25 cellular contexts compared by ENCODE assay signal in genomic region chr11:16030664-16031063, GRCh38.
"Had no signal": no experiment of that assay in that cellular context is flagged by ENCODE, and none has a peak within 500 bp of the region (broad histone marks: within the 10 kb centered on the region; RNA-seq: fewer than 3 reads in every experiment).

No MANE protein-coding gene starts in this region.

- H3K4me3 ChIP-seq: breast epithelium, colonic mucosa, Peyer's patch had no signal

- H3K36me3 ChIP-seq: breast epithelium, colonic mucosa, Peyer's patch had no signal

- H3K27me3 Mint-ChIP-seq: activated naive CD4-positive, alpha-beta T cell treated with anti-CD3 and anti-CD28 coated beads, Interleukin-2, amount 50 U/mL, for 24 hours had no signal

- DNase-seq: activated CD4-positive, alpha-beta T cell treated with anti-CD3 and anti-CD28 coated beads for 4 hours; activated CD8-positive, alpha-beta memory T cell treated with anti-CD3 and anti-CD28 coated beads, Interleukin-2, amount 50 U/mL, for 48 hours; activated CD8-positive, alpha-beta T cell treated with anti-CD3 and anti-CD28 coated beads, Interleukin-2, amount 10 ng/mL, durations not matched to agents 7 days and 5 days; activated effector memory CD4-positive, alpha-beta T cell treated with Interleukin-2 at 50 U/mL for 16 hours; activated naive CD4-positive, alpha-beta T cell; activated T-cell treated with anti-CD3 and anti-CD28 coated beads, Interleukin-2, amount 50 U/mL, for 1 hour; aorta; caudate nucleus; colonic mucosa; NCI-H1105 treated with DMSO at 0.1 percent for 48 hours; NCI-H1436 treated with DMSO at 0.1 percent for 48 hours; NCI-H187; NCI-H2081; NCI-H446 treated with DMSO at 0.1 percent for 48 hours; NCI-H524 treated with DMSO at 0.1 percent for 48 hours; NCI-H748 treated with DMSO at 0.1 percent for 48 hours; Peyer's patch; SHP77; T-helper 1 cell had no signal

- H3K4me1 Mint-ChIP-seq: activated naive CD4-positive, alpha-beta T cell treated with anti-CD3 and anti-CD28 coated beads, Interleukin-2, amount 50 U/mL, for 24 hours had no signal

- ATAC-seq: activated CD4-positive, CD25-positive, alpha-beta regulatory T cell treated with anti-CD3 and anti-CD28 coated beads, Interleukin-2, amount 50 U/mL, for 24 hours; activated CD8-positive, alpha-beta T cell treated with anti-CD3 and anti-CD28 coated beads, Interleukin-2, amount 10 ng/mL, durations not matched to agents 7 days and 5 days had no signal

- H3K4me3 Mint-ChIP-seq: activated CD8-positive, alpha-beta T cell treated with anti-CD3 and anti-CD28 coated beads, Interleukin-2, amount 10 ng/mL, durations not matched to agents 7 days and 5 days; activated naive CD4-positive, alpha-beta T cell treated with anti-CD3 and anti-CD28 coated beads, Interleukin-2, amount 50 U/mL, for 24 hours; activated T-helper 1 cell treated with anti-CD3 and anti-CD28 coated beads, Interleukin-12 subunit alpha, Interleukin-12 subunit beta, Interleukin-2, Interleukin-4 antibody, amounts not matched to agents 30 ng/mL and 10 ng/mL and 1 ng/mL, durations not matched to agents 14 hours and 24 hours and 36 hours had no signal

- H3K27ac ChIP-seq: breast epithelium, colonic mucosa, KMS-11, Peyer's patch, RWPE1 had no signal

- H3K27ac Mint-ChIP-seq: activated CD8-positive, alpha-beta T cell treated with anti-CD3 and anti-CD28 coated beads, Interleukin-2, amount 10 ng/mL, durations not matched to agents 7 days and 5 days; activated naive CD4-positive, alpha-beta T cell treated with anti-CD3 and anti-CD28 coated beads, Interleukin-2, amount 50 U/mL, for 24 hours; activated T-helper 1 cell treated with anti-CD3 and anti-CD28 coated beads, Interleukin-12 subunit alpha, Interleukin-12 subunit beta, Interleukin-2, Interleukin-4 antibody, amounts not matched to agents 30 ng/mL and 10 ng/mL and 1 ng/mL, durations not matched to agents 14 hours and 24 hours and 36 hours had no signal

- H3K36me3 Mint-ChIP-seq: activated naive CD4-positive, alpha-beta T cell treated with anti-CD3 and anti-CD28 coated beads, Interleukin-2, amount 50 U/mL, for 24 hours had no signal

- H3K4me1 ChIP-seq: breast epithelium, colonic mucosa, Peyer's patch had no signal

- H3K9me3 ChIP-seq: breast epithelium, colonic mucosa, Peyer's patch had no signal

- H3K9ac ChIP-seq: KMS-11 had no signal

- H3K9me3 Mint-ChIP-seq: activated naive CD4-positive, alpha-beta T cell treated with anti-CD3 and anti-CD28 coated beads, Interleukin-2, amount 50 U/mL, for 24 hours; activated T-helper 1 cell treated with anti-CD3 and anti-CD28 coated beads, Interleukin-12 subunit alpha, Interleukin-12 subunit beta, Interleukin-2, Interleukin-4 antibody, amounts not matched to agents 30 ng/mL and 10 ng/mL and 1 ng/mL, durations not matched to agents 14 hours and 24 hours and 36 hours had no signal

- H3K27me3 ChIP-seq: breast epithelium, colonic mucosa, Peyer's patch had no signal
